ENCODE assay signal across 9 cellular contexts in the genomic region with DNA sequence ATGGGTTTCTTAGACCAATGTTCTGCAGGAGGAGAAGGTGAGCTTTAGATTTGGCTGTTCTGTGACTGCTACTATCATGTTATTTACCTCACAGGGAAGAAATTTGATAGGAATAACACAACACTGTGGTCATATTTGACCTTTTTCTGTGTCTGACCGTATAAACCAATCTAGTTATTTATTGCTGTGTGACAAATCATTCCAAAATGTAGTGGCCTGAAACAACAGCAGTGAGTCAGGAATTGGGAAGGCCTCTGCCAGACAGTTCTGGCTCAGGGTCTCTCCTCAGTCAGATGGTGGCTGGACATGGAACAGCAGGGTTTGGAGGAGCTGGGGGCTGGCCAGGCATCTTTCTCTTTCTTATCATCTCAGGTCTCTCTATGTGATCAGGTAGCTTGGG. TPM values are rescaled to one million over a fixed set of nuclear protein-coding genes. Genes with fewer than 3 reads are reported as not detected.
A peak's percentile ranks its signal among the peaks of the same experiment; 100 is the strongest.
DNase-seq lines count a peak whose midpoint lies in the region; ATAC-seq and TF ChIP-seq lines count a peak whose summit lies in the region.
"Had no signal": no experiment of that assay in that cellular context is flagged by ENCODE, and none has a peak within 500 bp of the region (broad histone marks: within the 10 kb centered on the region; RNA-seq: fewer than 3 reads in every experiment).

No MANE protein-coding gene starts in this region.

- no peaks in the 10 kb centered on the region for H3K36me3 ChIP-seq in RWPE2 (ENCODE audit: low read depth)
- no peaks in the 10 kb centered on the region for H3K36me3 ChIP-seq in mesendoderm (ENCODE audit: control insufficient read depth, insufficient read depth, low read length)

- no peak overlapping the region for H3K4me2 ChIP-seq in mesendoderm (ENCODE audit: low read length)

- H2BK15ac ChIP-seq in mesendoderm (replicated peaks; ENCODE audit: low read depth), result no peak overlapping the region

- H4K8ac ChIP-seq in mesendoderm (ENCODE audit: low read depth, low read length), result no peak overlapping the region

- TF ChIP-seq CTCF in RWPE2 (IDR thresholded peaks at IDR 0.05; ENCODE audit: poor library complexity, severe bottlenecking) (no peak), choroid plexus epithelial cell (conservative IDR thresholded peaks at IDR 0.05; ENCODE audit: low read depth, low read length) (no peak)

- no peak overlapping the region for H3K4me3 ChIP-seq in RWPE2 (ENCODE audit: severe bottlenecking)
- no peak overlapping the region for H3K4me3 ChIP-seq in choroid plexus epithelial cell (ENCODE audit: low read depth, low read length)
- H3K4me3 ChIP-seq in skeletal muscle cell (ENCODE audit: low read depth, low read length), result no peak overlapping the region
- H3K4me3 ChIP-seq in mesendoderm (ENCODE audit: low read length), result no peak overlapping the region

- no peak overlapping the region for H2BK120ac ChIP-seq in mesendoderm (ENCODE audit: low read depth, low read length)

- H4K5ac ChIP-seq in mesendoderm (ENCODE audit: low read length), result no peak overlapping the region

- H2AK5ac ChIP-seq in mesendoderm (ENCODE audit: low read length), result no peak overlapping the region

- H3K9ac ChIP-seq in mesendoderm (ENCODE audit: low read length), result no peak overlapping the region

- H3K27ac ChIP-seq in RWPE2 (ENCODE audit: poor library complexity, severe bottlenecking), result no peak overlapping the region
- no peak overlapping the region for H3K27ac ChIP-seq in mesendoderm (ENCODE audit: low read depth, low read length)

- no peak overlapping the region for H3K4ac ChIP-seq in mesendoderm (ENCODE audit: low read depth, low read length)

- no peak overlapping the region for H2BK5ac ChIP-seq in mesendoderm (ENCODE audit: low read length)

- ATAC-seq in RWPE2 (ENCODE audit: low read depth), result peak; percentile 80
- ATAC-seq in HG03342 (IDR thresholded peaks at IDR 0.05; ENCODE audit: unreplicated experiment), result no peak
- ATAC-seq: activated CD4-positive, CD25-positive, alpha-beta regulatory T cell treated with anti-CD3 and anti-CD28 coated beads, Interleukin-2, amount 50 U/mL, for 24 hours had no signal

- H3K56ac ChIP-seq in mesendoderm (ENCODE audit: low read length), result no peak overlapping the region

- no peaks in the 10 kb centered on the region for H3K27me3 ChIP-seq in RWPE2 (ENCODE audit: insufficient read depth, poor library complexity, severe bottlenecking)
- H3K27me3 ChIP-seq in mesendoderm (ENCODE audit: insufficient read depth, low read length, poor library complexity), result no peaks in the 10 kb centered on the region

- no peaks in the 10 kb centered on the region for H3K9me3 ChIP-seq in RWPE2 (ENCODE audit: severe bottlenecking)

- peak; percentile 79 for DNase-seq in GM04503 (ENCODE audit: low read depth)
- DNase-seq in RWPE2 (ENCODE audit: low spot score), result no peak
- peak; percentile 47 for DNase-seq in choroid plexus epithelial cell (ENCODE audit: low read depth)
- DNase-seq in skeletal muscle cell (ENCODE audit: low read depth), result peak; percentile 27
- DNase-seq in NAMALWA (ENCODE audit: low spot score), result no peak
- DNase-seq in mesendoderm, result no peak
- DNase-seq: MM.1S had no signal

- WGBS in mesendoderm (ENCODE audit: extremely low coverage, insufficient coverage, low lambda C conversion rate), result no CpG with 5 or more reads among the region's 1 CpG

- H3K23ac ChIP-seq in mesendoderm (ENCODE audit: low read length), result no peak overlapping the region

- no peaks in the 10 kb centered on the region for H3K79me2 ChIP-seq in mesendoderm (ENCODE audit: control insufficient read depth, insufficient read depth, low read length)

- H3K79me1 ChIP-seq in mesendoderm (ENCODE audit: low read length), result no peaks in the 10 kb centered on the region

- H3K18ac ChIP-seq in mesendoderm (ENCODE audit: low read length), result no peak overlapping the region

- H3K4me1 ChIP-seq in RWPE2 (ENCODE audit: insufficient read depth, poor library complexity, severe bottlenecking), result no peaks in the 10 kb centered on the region
- no peaks in the 10 kb centered on the region for H3K4me1 ChIP-seq in mesendoderm (ENCODE audit: control insufficient read depth, low read depth, low read length)

RNA-seq across cellular contexts. Expression of gene RIPOR2, which starts 33.0 kb away (rescaled TPM):
- 2.4 TPM for polyA plus RNA-seq in mesendoderm (2013, experiment 1 of 2)
- 2.5 TPM for polyA plus RNA-seq in mesendoderm (2013, experiment 2 of 2)

Comparison
In these comparisons a context has a peak if more than half of its experiments do, and no peak if none do; other contexts are left out.
1. DNase-seq: peak in GM04503 (single experiment), choroid plexus epithelial cell (single experiment) and skeletal muscle cell (single experiment); none in RWPE2 (single experiment), NAMALWA (single experiment) and mesendoderm (single experiment).